ENCODE assay signal across 1 cellular context in genomic region chr6:10404107-10404798, GRCh38.
TF ChIP-seq lines count a peak whose summit lies in the region.

No MANE protein-coding gene starts in this region.

TF ChIP-seq in HEK293, 187 proteins besides CTCF, POLR2A, EP300 and RAD21 (continued from another document):
- no peak for TF ChIP-seq ZNF548 (tag by site-specific recombination; IDR thresholded peaks at IDR 0.05)
- no peak for TF ChIP-seq ZNF214 (tag by site-specific recombination; IDR thresholded peaks at IDR 0.05; ENCODE audit: borderline replicate concordance)
- TF ChIP-seq PBX3 (CRISPR knock-in tag; IDR thresholded peaks at IDR 0.05) = peak; percentile 42; the same call in 1 of the 2 replicates
- no peak for TF ChIP-seq ZSCAN16 (tag by site-specific recombination; IDR thresholded peaks at IDR 0.05)
- TF ChIP-seq GLI4 (tag by site-specific recombination; IDR thresholded peaks at IDR 0.05) = 0 out of 2 replicates have a peak, but pooled peaks have one; percentile 50
- TF ChIP-seq PRDM2 (tag by site-specific recombination; IDR thresholded peaks at IDR 0.05; ENCODE audit: borderline replicate concordance) = no peak
- TF ChIP-seq RBAK (tag by site-specific recombination; IDR thresholded peaks at IDR 0.05) = no peak
- TF ChIP-seq ZNF600 (tag by site-specific recombination; IDR thresholded peaks at IDR 0.05) = 0 out of 2 replicates have a peak, but pooled peaks have one; percentile 3
- TF ChIP-seq ZBTB44 (tag by site-specific recombination; IDR thresholded peaks at IDR 0.05) = peak; percentile 84
- TF ChIP-seq KLF8 (tag by site-specific recombination; IDR thresholded peaks at IDR 0.05) = peak; percentile 83; the same call in 1 of the 2 replicates
- no peak for TF ChIP-seq ZNF169 (tag by site-specific recombination; IDR thresholded peaks at IDR 0.05)
